8 cellular contexts compared by ENCODE assay signal in genomic region chr7:107463139-107464078, GRCh38. TPM values are rescaled to one million over a fixed set of nuclear protein-coding genes. Genes with fewer than 3 reads are reported as not detected.
A peak's percentile ranks its signal among the peaks of the same experiment; 100 is the strongest.
DNase-seq lines count a peak whose midpoint lies in the region; ATAC-seq and TF ChIP-seq lines count a peak whose summit lies in the region.

No MANE protein-coding gene starts in this region.

- no peaks in the 10 kb centered on the region for H4K20me1 ChIP-seq in KMS-11 (ENCODE audit: insufficient read depth)

- in situ Hi-C loops in SK-MEL-5 (cut with HindIII; ENCODE audit: low pct_unique_long_range_greater_than_20kb, low sequenced_read_pairs) = loop anchor here (10.0 kb wide), 2 partner anchors 99 to 411 kb away; no protein-coding TSS in a partner anchor

- no peak for TF ChIP-seq POLR2A in prostate gland (IDR thresholded peaks at IDR 0.05)

- intact Hi-C loops in heart right ventricle (cut with DNase I) (loop anchor here in 9 of 10 donors (1.0 to 10.0 kb wide), 13 partner anchors 111 to 414 kb away; partner anchors contain the start of genes BCAP29 (in 1 of the 9) and CBLL1 (in 1 of the 9)), prostate gland (cut with DNase I) (loop anchor here (1.0 to 10.0 kb wide), 4 partner anchors 259 to 674 kb away; no protein-coding TSS in a partner anchor)

- 79 to 80% methylated on average over 6 of the region's 6 CpGs for WGBS in heart right ventricle, 2 donors
- WGBS in prostate gland = 78% methylated on average over 6 of the region's 6 CpGs

- H3K79me2 ChIP-seq in KMS-11 (ENCODE audit: insufficient read depth, low read depth) = no peaks in the 10 kb centered on the region

- ATAC-seq in heart right ventricle = peak; percentile 75 to 96 (median 90)

- no peak overlapping the region for H3K9ac ChIP-seq in KMS-11

- H3K27ac ChIP-seq in KMS-11 = no peak overlapping the region
- peak overlapping the region in 4 of 10 donors; percentile 15 to 65 (median 49) for H3K27ac ChIP-seq in heart right ventricle
- H3K27ac ChIP-seq in prostate gland = no peak overlapping the region

- H3K4me1 ChIP-seq in KMS-11 (ENCODE audit: low read depth, poor library complexity, severe bottlenecking) (peaks cover 7% of the 10 kb centered on the region), heart right ventricle (peaks cover 0 to 39% (median 5%) of the 10 kb centered on the region in 9 donors), prostate gland (replicated peaks) (no peaks in the 10 kb centered on the region)

- TF ChIP-seq CTCF in KMS-11 (conservative IDR thresholded peaks at IDR 0.05; ENCODE audit: low read depth, low read length) (peak; percentile 74), heart right ventricle (IDR thresholded peaks at IDR 0.05) (peak; percentile 54 to 91 (median 73)), prostate gland (IDR thresholded peaks at IDR 0.05) (peak; percentile 38 to 88 (median 72))

- DNase-seq in NCI-H510A treated with DMSO at 0.1 percent for 48 hours (lab: John Stamatoyannopoulos, UW) (peak; percentile 30), NCI-H510A (lab: John Stamatoyannopoulos, UW) (no peak), SK-MEL-5 (ENCODE audit: low read depth, low spot score) (peak; percentile 84), amniotic stem cell (lab: John Stamatoyannopoulos, UW) (peak; percentile 39), heart right ventricle (peak; percentile 46 to 61), prostate gland (ENCODE audit: low spot score) (peak; percentile 58), NCI-H1048 (lab: John Stamatoyannopoulos, UW) (no peak)

- no peak overlapping the region for H2AFZ ChIP-seq in KMS-11 (ENCODE audit: low read depth)

- no peak overlapping the region for H3K4me2 ChIP-seq in KMS-11

- H3K36me3 ChIP-seq in KMS-11 (ENCODE audit: insufficient read depth) (no peaks in the 10 kb centered on the region), heart right ventricle (peaks cover 0 to 13% (median 0%) of the 10 kb centered on the region in 9 donors), prostate gland (no peaks in the 10 kb centered on the region)

- H3K27me3 ChIP-seq in KMS-11 (ENCODE audit: insufficient read depth, low read depth) = no peaks in the 10 kb centered on the region
- no peaks in the 10 kb centered on the region for H3K27me3 ChIP-seq in heart right ventricle
- H3K27me3 ChIP-seq in prostate gland (replicated peaks; ENCODE audit: insufficient read depth) = no peaks in the 10 kb centered on the region

- H3K4me3 ChIP-seq in KMS-11 (IDR thresholded peaks at IDR 0.05; ENCODE audit: insufficient read depth, low read depth, low read length) = no peak overlapping the region
- H3K4me3 ChIP-seq in heart right ventricle = no peak overlapping the region
- no peak overlapping the region for H3K4me3 ChIP-seq in prostate gland

- H3K9me3 ChIP-seq in heart right ventricle (no peaks in the 10 kb centered on the region), prostate gland (no peaks in the 10 kb centered on the region)

RNA-seq across cellular contexts. Expression of gene GPR22, which starts 6.4 kb away (rescaled TPM):
- not detected in 2 replicates for total RNA-seq in SK-MEL-5 (2014; rRNA removed; shearing (Covaris generic))
- polyA plus RNA-seq in SK-MEL-5 (2015; cell fraction: cytosol; rRNA removed) = not detected in 2 replicates
- not detected in 2 replicates for polyA plus RNA-seq in SK-MEL-5 (2015; cell fraction: nucleus; rRNA removed)
- total RNA-seq in heart right ventricle (10 to 100 TPM; 20.0 to 61.9 (median 36.4) TPM), prostate gland (not detected)
- polyA plus RNA-seq in heart right ventricle = 10 to 100 TPM in 1 of 2 donors, 1 to 10 TPM in 1; 6.1 to 11.4 TPM

Comparison
In these comparisons a context has a peak if more than half of its experiments do, and no peak if none do; other contexts are left out.
1. DNase-seq: peak in NCI-H510A treated with DMSO at 0.1 percent for 48 hours (single experiment), SK-MEL-5 (single experiment), amniotic stem cell (single experiment), heart right ventricle (2 of 2) and prostate gland (single experiment); none in NCI-H510A (single experiment) and NCI-H1048 (single experiment).
2. RNA of gene GPR22, which starts 6.4 kb away (total RNA-seq): 20.0 to 61.9 TPM in heart right ventricle; not detected in SK-MEL-5 and not detected in prostate gland; every median in the first group is over 10 times any median in the second.
3. Peak in every context shown above with its lines, with median percentiles within 50 percentile points of each other: CTCF ChIP-seq.